Comparison of ENCODE assay signal across 15 cellular contexts in genomic region chr12:80056845-80057244, GRCh38. TPM values are rescaled to one million over a fixed set of nuclear protein-coding genes. Genes with fewer than 3 reads are reported as not detected.
DNase-seq lines count a peak whose midpoint lies in the region; ATAC-seq and TF ChIP-seq lines count a peak whose summit lies in the region.
"Had no signal": no experiment of that assay in that cellular context is flagged by ENCODE, and none has a peak within 500 bp of the region (broad histone marks: within the 10 kb centered on the region; RNA-seq: fewer than 3 reads in every experiment).

No MANE protein-coding gene starts in this region.

- no peak for TF ChIP-seq CTCF in LNCaP clone FGC (IDR thresholded peaks at IDR 0.05; ENCODE audit: control insufficient read depth, extremely low read depth, insufficient read depth)

- ATAC-seq in HG02970 (IDR thresholded peaks at IDR 0.05; ENCODE audit: low FRiP score, unreplicated experiment) (no peak), HG03378 (IDR thresholded peaks at IDR 0.05; ENCODE audit: unreplicated experiment) (no peak), HG03135 (IDR thresholded peaks at IDR 0.05; ENCODE audit: unreplicated experiment) (no peak)
- ATAC-seq: K562; stimulated activated naive CD8-positive, alpha-beta T cell treated with anti-CD3 and anti-CD28 coated beads, Interleukin-15, amount 100 ng/mL, for 72 hours had no signal

- no peak overlapping the region for H3K4me3 ChIP-seq in LNCaP clone FGC (ENCODE audit: low read depth, low read length)
- H3K4me3 ChIP-seq: coronary artery, K562 had no signal

- DNase-seq in LNCaP clone FGC (ENCODE audit: low read depth) (peak; percentile 77), fibroblast of peridontal ligament (ENCODE audit: extremely low read depth) (peak; percentile 30), smooth muscle cell of the brain vasculature (ENCODE audit: low read depth, low spot score) (peak; percentile 15)
- DNase-seq: activated CD4-positive, alpha-beta memory T cell treated with anti-CD3 and anti-CD28 coated beads, Interleukin-2, amount 10 ng/mL, durations not matched to agents 7 days and 5 days; AML-193; erythroblast; NCI-H524; stimulated activated naive CD8-positive, alpha-beta T cell treated with anti-CD3 and anti-CD28 coated beads, Interleukin-15, amount 100 ng/mL, for 72 hours; WERI-Rb-1 had no signal

TF ChIP-seq in PFSK-1, 5 proteins besides CTCF, POLR2A, EP300 and RAD21:
- no peak for TF ChIP-seq REST (IDR thresholded peaks at IDR 0.05; ENCODE audit: insufficient read depth in 1 of 2, low read depth in 2 of 2, low read length in 2 of 2)
- TF ChIP-seq POLR2AphosphoS5 (IDR thresholded peaks at IDR 0.05; ENCODE audit: low read depth, low read length) = no peak
- no peak for TF ChIP-seq SIN3A (IDR thresholded peaks at IDR 0.05; ENCODE audit: borderline replicate concordance, insufficient read depth, low read length)
- TF ChIP-seq FOXP2 (optimal IDR thresholded peaks at IDR 0.05; ENCODE audit: borderline replicate concordance, extremely low read depth, extremely low read length, insufficient read depth) = no peak
- TF ChIP-seq TAF1 (IDR thresholded peaks at IDR 0.05; ENCODE audit: borderline replicate concordance, insufficient read depth, low read length) = peak; percentile 40; the same call in 1 of the 2 replicates

RNA-seq across cellular contexts. Expression of gene OTOGL, which starts 42.5 kb away (rescaled TPM):
- 0.09 TPM for polyA plus RNA-seq in PFSK-1 (2012; ENCODE audit: insufficient read length, low read depth)

Comparison
In these comparisons a context has a peak if more than half of its experiments do, and no peak if none do; other contexts are left out.
1. DNase-seq: peak in every context shown above with its lines; median percentile 77 in LNCaP clone FGC; 30 in fibroblast of peridontal ligament; 15 in smooth muscle cell of the brain vasculature.